In the genomic region with DNA sequence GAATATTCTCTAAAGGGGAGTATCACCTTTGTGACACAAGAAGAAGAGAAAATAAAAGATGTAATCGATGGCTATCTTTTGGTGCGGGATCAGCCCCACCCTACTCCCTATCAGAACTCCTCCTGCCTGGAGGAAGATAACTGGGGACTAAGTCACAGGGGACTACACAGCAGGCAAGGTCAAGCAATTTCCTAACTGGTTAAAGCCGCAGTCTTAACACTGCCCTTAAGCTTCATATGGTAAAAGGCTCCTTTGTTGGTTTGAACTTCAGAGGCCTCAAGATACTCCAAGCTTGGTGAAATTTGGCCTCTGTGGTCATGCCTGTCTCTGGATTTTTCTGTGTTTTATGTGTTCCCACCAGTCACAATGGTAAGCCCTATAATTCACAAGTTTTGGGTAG, we compare ENCODE assay signal across 20 cellular contexts. TPM values are rescaled to one million over a fixed set of nuclear protein-coding genes. Genes with fewer than 3 reads are reported as not detected.
DNase-seq lines count a peak whose midpoint lies in the region; ATAC-seq lines count a peak whose summit lies in the region.
"Had no signal": no experiment of that assay in that cellular context is flagged by ENCODE, and none has a peak within 500 bp of the region (broad histone marks: within the 10 kb centered on the region; RNA-seq: fewer than 3 reads in every experiment).

No MANE protein-coding gene starts in this region.

- H3K27me3 ChIP-seq in endocrine pancreas (ENCODE audit: control insufficient read depth, insufficient read depth, low read length) (no peaks in the 10 kb centered on the region), mesendoderm (ENCODE audit: insufficient read depth, low read length, poor library complexity) (no peaks in the 10 kb centered on the region)
- H3K27me3 ChIP-seq: BLaER1 had no signal

- peaks cover 6% of the 10 kb centered on the region for H3K4me1 Mint-ChIP-seq in activated T-cell treated with anti-CD3 and anti-CD28 coated beads, Interleukin-2, amount 50 U/mL, for 4 hours (ENCODE audit: low read depth)

- no peak overlapping the region for H3K4me2 ChIP-seq in mesendoderm (ENCODE audit: low read length)
- H3K4me2 ChIP-seq: BLaER1 had no signal

- H4K8ac ChIP-seq in mesendoderm (ENCODE audit: low read depth, low read length): no peak overlapping the region

- DNase-seq in COLO829 (ENCODE audit: low spot score) (peak; percentile 35), RPMI7951 (ENCODE audit: low read depth) (peak; percentile 5), mesendoderm (peak; percentile 72), T-helper 2 cell (no peak), NCI-H345 (lab: John Stamatoyannopoulos, UW) (no peak)
- no peak for DNase-seq in activated T-cell treated with anti-CD3 and anti-CD28 coated beads, Interleukin-2, amount 50 U/mL, for 4 hours
- DNase-seq: 8988T; Calu3; CD4-positive, alpha-beta memory T cell; DMS79 treated with DMSO at 0.1 percent for 48 hours; GF-D8 had no signal

- no peaks in the 10 kb centered on the region for H3K36me3 ChIP-seq in endocrine pancreas (ENCODE audit: control insufficient read depth, insufficient read depth, low read length)
- peaks cover 2% of the 10 kb centered on the region for H3K36me3 ChIP-seq in mesendoderm (ENCODE audit: control insufficient read depth, insufficient read depth, low read length)
- H3K36me3 ChIP-seq: BLaER1, HAP-1 had no signal

- H3K56ac ChIP-seq in mesendoderm (ENCODE audit: low read length): peak overlapping the region; percentile 75

- peaks cover 3% of the 10 kb centered on the region for H3K79me1 ChIP-seq in mesendoderm (ENCODE audit: low read length)

- H3K9ac ChIP-seq in endocrine pancreas (ENCODE audit: control insufficient read depth, insufficient read depth, low read length) (no peak overlapping the region), mesendoderm (ENCODE audit: low read length) (peak overlapping the region; percentile 59)
- H3K9ac ChIP-seq: BLaER1 had no signal

- peak overlapping the region; percentile 72 for H4K5ac ChIP-seq in mesendoderm (ENCODE audit: low read length)

- H3K4me1 ChIP-seq in endocrine pancreas (ENCODE audit: control insufficient read depth, insufficient read depth, low read length): no peaks in the 10 kb centered on the region
- peaks cover 21% of the 10 kb centered on the region for H3K4me1 ChIP-seq in mesendoderm (ENCODE audit: control insufficient read depth, low read depth, low read length)
- H3K4me1 ChIP-seq: BLaER1, HAP-1 had no signal

- H3K9me3 Mint-ChIP-seq in activated T-cell treated with anti-CD3 and anti-CD28 coated beads, Interleukin-2, amount 50 U/mL, for 4 hours: no peaks in the 10 kb centered on the region

- peak overlapping the region; percentile 24 for H3K27ac ChIP-seq in mesendoderm (ENCODE audit: low read depth, low read length)
- H3K27ac ChIP-seq: BLaER1, HL-60 had no signal

- H3K23ac ChIP-seq in mesendoderm (ENCODE audit: low read length): no peak overlapping the region

- H2BK15ac ChIP-seq in mesendoderm (replicated peaks; ENCODE audit: low read depth): no peak overlapping the region

- H3K36me3 Mint-ChIP-seq in activated T-cell treated with anti-CD3 and anti-CD28 coated beads, Interleukin-2, amount 50 U/mL, for 4 hours (ENCODE audit: insufficient read depth): no peaks in the 10 kb centered on the region
- H3K36me3 Mint-ChIP-seq: CD14-positive monocyte; CD4-positive, alpha-beta memory T cell had no signal

- no peak overlapping the region for H3K4ac ChIP-seq in mesendoderm (ENCODE audit: low read depth, low read length)

- peak overlapping the region; percentile 49 for H2BK120ac ChIP-seq in mesendoderm (ENCODE audit: low read depth, low read length)

- no peak overlapping the region for H2AK5ac ChIP-seq in mesendoderm (ENCODE audit: low read length)

- no peak overlapping the region for H3K4me3 Mint-ChIP-seq in activated T-cell treated with anti-CD3 and anti-CD28 coated beads, Interleukin-2, amount 50 U/mL, for 4 hours

- no peak overlapping the region for H2BK5ac ChIP-seq in mesendoderm (ENCODE audit: low read length)

- peaks cover 31% of the 10 kb centered on the region for H3K79me2 ChIP-seq in mesendoderm (ENCODE audit: control insufficient read depth, insufficient read depth, low read length)

- WGBS in mesendoderm (ENCODE audit: extremely low coverage, insufficient coverage, low lambda C conversion rate): no CpG with 5 or more reads among the region's 3 CpGs

- H3K4me3 ChIP-seq in endocrine pancreas (ENCODE audit: control insufficient read depth, insufficient read depth, low read length) (peak overlapping the region; percentile 82), mesendoderm (ENCODE audit: low read length) (no peak overlapping the region)
- H3K4me3 ChIP-seq: BLaER1, HAP-1 had no signal

- H3K27me3 Mint-ChIP-seq in activated T-cell treated with anti-CD3 and anti-CD28 coated beads, Interleukin-2, amount 50 U/mL, for 4 hours (ENCODE audit: low read depth): peaks cover 52% of the 10 kb centered on the region

- H3K9me3 ChIP-seq in endocrine pancreas (ENCODE audit: control insufficient read depth, low read length): no peaks in the 10 kb centered on the region
- H3K9me3 ChIP-seq: HAP-1 had no signal

- peak overlapping the region; percentile 85 for H3K18ac ChIP-seq in mesendoderm (ENCODE audit: low read length)

- ATAC-seq in HG03432 (IDR thresholded peaks at IDR 0.05; ENCODE audit: unreplicated experiment): no peak
- ATAC-seq in activated T-cell treated with anti-CD3 and anti-CD28 coated beads, Interleukin-2, amount 50 U/mL, for 4 hours: no peak

RNA-seq across cellular contexts. Expression of a gene that starts 1.3 kb away (rescaled TPM):
- not detected in 2 replicates for total RNA-seq in RPMI7951 (2014; rRNA removed; shearing (Covaris generic))
- 80.4 TPM for polyA plus RNA-seq in mesendoderm (2013, experiment 1 of 2)
- polyA plus RNA-seq in mesendoderm (2013, experiment 2 of 2): 79.0 TPM
- total RNA-seq in activated T-cell treated with anti-CD3 and anti-CD28 coated beads, Interleukin-2, amount 50 U/mL, for 4 hours: not detected
- total RNA-seq: A673; Calu3; CD4-positive, alpha-beta memory T cell; H4 had no signal
- polyA plus RNA-seq: AG04450; CD14-positive monocyte; CD4-positive, alpha-beta memory T cell had no signal

Comparison
In these comparisons a context has a peak if more than half of its experiments do, and no peak if none do; other contexts are left out.
1. DNase-seq: peak in COLO829 (single experiment), RPMI7951 (single experiment) and mesendoderm (single experiment); none in T-helper 2 cell (0 of 5), activated T-cell treated with anti-CD3 and anti-CD28 coated beads, Interleukin-2, amount 50 U/mL, for 4 hours (single experiment) and NCI-H345 (single experiment).